8 cellular contexts compared by ENCODE assay signal in genomic region chr3:42773409-42773751, GRCh38. TPM values are rescaled to one million over a fixed set of nuclear protein-coding genes. Genes with fewer than 3 reads are reported as not detected.
DNase-seq lines count a peak whose midpoint lies in the region; ATAC-seq and TF ChIP-seq lines count a peak whose summit lies in the region.

No MANE protein-coding gene starts in this region.

- H3K36me3 ChIP-seq in right lobe of liver: no peaks in the 10 kb centered on the region

- no TSS peak for BruUV-seq in Calu3 (replicated peaks; lab: Mats Ljungman, UMichigan)

- intact Hi-C loops in Calu3 (cut with micrococcal nuclease; ENCODE audit: unreplicated experiment) (no loop called here), right lobe of liver (cut with DNase I) (no loop called here)
- intact Hi-C loops in activated T-helper 2 cell treated with anti-CD3 and anti-CD28 coated beads, Interferon-gamma antibody, Interleukin-2, Interleukin-4, amounts not matched to agents 10 μg/mL and 5 μg/mL and 100 μg/mL, durations not matched to agents 14 hours and 24 hours and 36 hours (cut with micrococcal nuclease): loop anchor here (1.0 to 2.0 kb wide), 3 partner anchors 31 to 191 kb away; partner anchors contain the start of gene HIGD1A

- WGBS in right lobe of liver (ENCODE audit: insufficient coverage, low coverage, low lambda C conversion rate, missing lambda C conversion rate): 7% methylated on average over 6 of the region's 6 CpGs

- no peaks in the 10 kb centered on the region for H3K9me3 ChIP-seq in right lobe of liver

- H3K9me3 Mint-ChIP-seq in Calu3 (ENCODE audit: low read depth, unreplicated experiment): no peaks in the 10 kb centered on the region
- H3K9me3 Mint-ChIP-seq in activated T-helper 2 cell treated with anti-CD3 and anti-CD28 coated beads, Interferon-gamma antibody, Interleukin-2, Interleukin-4, amounts not matched to agents 10 μg/mL and 5 μg/mL and 100 μg/mL, durations not matched to agents 14 hours and 24 hours and 36 hours: no peaks in the 10 kb centered on the region

- H3K27ac ChIP-seq in right lobe of liver: peak overlapping the region in 2 of 3 donors; percentile 50 to 63

- H3K4me3 ChIP-seq in right lobe of liver: peak overlapping the region; percentile 27 to 51 (median 36)

- H3K4me1 ChIP-seq in right lobe of liver: peaks cover 0 to 6% (median 3%) of the 10 kb centered on the region in 4 donors

- CTCF ChIA-PET in Calu3 (lab: Charles Lee): no interaction called here

- ATAC-seq in HG02798 (IDR thresholded peaks at IDR 0.05; ENCODE audit: poor library complexity, unreplicated experiment) (peak; percentile 5), right lobe of liver (no peak), HG02763 (IDR thresholded peaks at IDR 0.05; ENCODE audit: unreplicated experiment) (no peak)

- no peaks in the 10 kb centered on the region for H3K27me3 ChIP-seq in right lobe of liver

- peak overlapping the region; percentile 73 for H3K4me3 Mint-ChIP-seq in Calu3 (ENCODE audit: low read depth, unreplicated experiment)
- H3K4me3 Mint-ChIP-seq in activated T-helper 2 cell treated with anti-CD3 and anti-CD28 coated beads, Interferon-gamma antibody, Interleukin-2, Interleukin-4, amounts not matched to agents 10 μg/mL and 5 μg/mL and 100 μg/mL, durations not matched to agents 14 hours and 24 hours and 36 hours (ENCODE audit: low read depth): peak overlapping the region; percentile 86

- peaks cover 5% of the 10 kb centered on the region for H3K4me1 Mint-ChIP-seq in Calu3 (ENCODE audit: low read depth, unreplicated experiment)
- peaks cover 9% of the 10 kb centered on the region for H3K4me1 Mint-ChIP-seq in activated T-helper 2 cell treated with anti-CD3 and anti-CD28 coated beads, Interferon-gamma antibody, Interleukin-2, Interleukin-4, amounts not matched to agents 10 μg/mL and 5 μg/mL and 100 μg/mL, durations not matched to agents 14 hours and 24 hours and 36 hours (ENCODE audit: low read depth)

- TF ChIP-seq POLR2A in right lobe of liver (IDR thresholded peaks at IDR 0.05): no peak

- no peaks in the 10 kb centered on the region for H3K27me3 Mint-ChIP-seq in Calu3 (ENCODE audit: unreplicated experiment)
- H3K27me3 Mint-ChIP-seq in activated T-helper 2 cell treated with anti-CD3 and anti-CD28 coated beads, Interferon-gamma antibody, Interleukin-2, Interleukin-4, amounts not matched to agents 10 μg/mL and 5 μg/mL and 100 μg/mL, durations not matched to agents 14 hours and 24 hours and 36 hours (ENCODE audit: low read depth): peaks cover 9% of the 10 kb centered on the region

- no peak for DNase-seq in Calu3
- DNase-seq in activated T-helper 2 cell treated with anti-CD3 and anti-CD28 coated beads, Interferon-gamma antibody, Interleukin-2, Interleukin-4, amounts not matched to agents 10 μg/mL and 5 μg/mL and 100 μg/mL, durations not matched to agents 14 hours and 24 hours and 36 hours (ENCODE audit: low spot score): no peak
- DNase-seq in right lobe of liver: no peak
- no peak for DNase-seq in stimulated activated CD4-positive, alpha-beta T cell treated with anti-CD3 and anti-CD28 coated beads, Interleukin-4, amount 100 ng/mL, for 1 hour
- DNase-seq in NCI-H748 (lab: John Stamatoyannopoulos, UW; ENCODE audit: unreplicated experiment): no peak
- DNase-seq in NCI-H1930 (lab: John Stamatoyannopoulos, UW): no peak

- peaks cover 8% of the 10 kb centered on the region for H3K36me3 Mint-ChIP-seq in Calu3 (ENCODE audit: insufficient read depth, unreplicated experiment)
- H3K36me3 Mint-ChIP-seq in activated T-helper 2 cell treated with anti-CD3 and anti-CD28 coated beads, Interferon-gamma antibody, Interleukin-2, Interleukin-4, amounts not matched to agents 10 μg/mL and 5 μg/mL and 100 μg/mL, durations not matched to agents 14 hours and 24 hours and 36 hours (ENCODE audit: low read depth): no peaks in the 10 kb centered on the region

- H3K27ac Mint-ChIP-seq in Calu3 (ENCODE audit: unreplicated experiment): peak overlapping the region; percentile 78
- H3K27ac Mint-ChIP-seq in activated T-helper 2 cell treated with anti-CD3 and anti-CD28 coated beads, Interferon-gamma antibody, Interleukin-2, Interleukin-4, amounts not matched to agents 10 μg/mL and 5 μg/mL and 100 μg/mL, durations not matched to agents 14 hours and 24 hours and 36 hours: peak overlapping the region; percentile 74

- TF ChIP-seq CTCF in Calu3 (IDR thresholded peaks at IDR 0.05; ENCODE audit: unreplicated experiment): no peak
- no peak for TF ChIP-seq CTCF in right lobe of liver (IDR thresholded peaks at IDR 0.05)

RNA-seq across cellular contexts. Expression of gene CCDC13, which starts 0.3 kb away (rescaled TPM):
- total RNA-seq in Calu3 (2022) (0.66 and 0.68 TPM in 2 replicates), right lobe of liver (1 to 10 TPM; 1.2 to 2.5 (median 1.6) TPM)
- total RNA-seq in activated T-helper 2 cell treated with anti-CD3 and anti-CD28 coated beads, Interferon-gamma antibody, Interleukin-2, Interleukin-4, amounts not matched to agents 10 μg/mL and 5 μg/mL and 100 μg/mL, durations not matched to agents 14 hours and 24 hours and 36 hours: 0.44 TPM in 1 of 2 replicates, not detected in the other

RNA-seq across cellular contexts. Expression of gene HIGD1A, which starts 30.9 kb away (rescaled TPM):
- total RNA-seq in Calu3 (2022) (88.1 and 90.4 TPM in 2 replicates), right lobe of liver (100 to 1,000 TPM; 104 to 348 (median 175) TPM)
- total RNA-seq in activated T-helper 2 cell treated with anti-CD3 and anti-CD28 coated beads, Interferon-gamma antibody, Interleukin-2, Interleukin-4, amounts not matched to agents 10 μg/mL and 5 μg/mL and 100 μg/mL, durations not matched to agents 14 hours and 24 hours and 36 hours: 85.9 and 88.5 TPM in 2 replicates

RNA-seq across cellular contexts. Expression of gene ACKR2, which starts 35.9 kb away (rescaled TPM):
- total RNA-seq in Calu3 (2022) (0.45 and 1.5 TPM in 2 replicates), right lobe of liver (10 to 100 TPM; 17.0 to 36.1 (median 23.0) TPM)
- 0.44 and 1.0 TPM in 2 replicates for total RNA-seq in activated T-helper 2 cell treated with anti-CD3 and anti-CD28 coated beads, Interferon-gamma antibody, Interleukin-2, Interleukin-4, amounts not matched to agents 10 μg/mL and 5 μg/mL and 100 μg/mL, durations not matched to agents 14 hours and 24 hours and 36 hours
